In genomic region chr3:51045006-51045405, GRCh38 we compare ENCODE assay signal across 11 cellular contexts.
DNase-seq lines count a peak whose midpoint lies in the region; ATAC-seq lines count a peak whose summit lies in the region.
"Had no signal": no experiment of that assay in that cellular context is flagged by ENCODE, and none has a peak within 500 bp of the region (broad histone marks: within the 10 kb centered on the region; RNA-seq: fewer than 3 reads in every experiment).

No MANE protein-coding gene starts in this region.

- H3K9me3 Mint-ChIP-seq in activated CD4-positive, alpha-beta T cell treated with anti-CD3 and anti-CD28 coated beads for 36 hours (ENCODE audit: low read depth), result no peaks in the 10 kb centered on the region
- no peaks in the 10 kb centered on the region for H3K9me3 Mint-ChIP-seq in activated T-cell treated with anti-CD3 and anti-CD28 coated beads, Interleukin-2, amount 50 U/mL, for 72 hours
- H3K9me3 Mint-ChIP-seq in stimulated activated effector memory CD8-positive, alpha-beta T cell treated with anti-CD3 and anti-CD28 coated beads, Interleukin-12 subunit alpha, Interleukin-12 subunit beta, amount 100 ng/mL, for 72 hours, result no peaks in the 10 kb centered on the region
- H3K9me3 Mint-ChIP-seq: HFFc6 had no signal

- ATAC-seq in activated CD4-positive, alpha-beta T cell treated with anti-CD3 and anti-CD28 coated beads for 36 hours, result peak; percentile 83
- ATAC-seq in activated T-cell treated with anti-CD3 and anti-CD28 coated beads, Interleukin-2, amount 50 U/mL, for 72 hours (replicated peaks in 1 of 2), result peak; percentile 58 to 74
- peak; percentile 81 for ATAC-seq in stimulated activated effector memory CD8-positive, alpha-beta T cell treated with anti-CD3 and anti-CD28 coated beads, Interleukin-12 subunit alpha, Interleukin-12 subunit beta, amount 100 ng/mL, for 72 hours

- H3K36me3 Mint-ChIP-seq in activated CD4-positive, alpha-beta T cell treated with anti-CD3 and anti-CD28 coated beads for 36 hours (ENCODE audit: low read depth), result no peaks in the 10 kb centered on the region
- H3K36me3 Mint-ChIP-seq in activated T-cell treated with anti-CD3 and anti-CD28 coated beads, Interleukin-2, amount 50 U/mL, for 72 hours (ENCODE audit: insufficient read depth in 2 of 2), result no peaks in the 10 kb centered on the region
- no peaks in the 10 kb centered on the region for H3K36me3 Mint-ChIP-seq in stimulated activated effector memory CD8-positive, alpha-beta T cell treated with anti-CD3 and anti-CD28 coated beads, Interleukin-12 subunit alpha, Interleukin-12 subunit beta, amount 100 ng/mL, for 72 hours
- H3K36me3 Mint-ChIP-seq: CD4-positive, CD25-positive, alpha-beta regulatory T cell had no signal

- CTCF ChIA-PET in activated CD4-positive, alpha-beta T cell treated with anti-CD3 and anti-CD28 coated beads for 36 hours (lab: Charles Lee), result interaction anchor here (0.7 to 1.6 kb wide), 3 partner anchors 9 to 41 kb away, joined by 3 to 6 read pairs (median 3); no protein-coding TSS in a partner anchor

- POLR2A ChIA-PET in activated CD4-positive, alpha-beta T cell treated with anti-CD3 and anti-CD28 coated beads for 36 hours (lab: Charles Lee), result interaction anchor here (0.5 to 0.6 kb wide), 2 partner anchors 9 to 912 kb away, joined by 3 to 4 read pairs; no protein-coding TSS in a partner anchor

- no peak overlapping the region for H3K4me3 Mint-ChIP-seq in activated CD4-positive, alpha-beta T cell treated with anti-CD3 and anti-CD28 coated beads for 36 hours
- H3K4me3 Mint-ChIP-seq in activated T-cell treated with anti-CD3 and anti-CD28 coated beads, Interleukin-2, amount 50 U/mL, for 72 hours, result no peak overlapping the region
- no peak overlapping the region for H3K4me3 Mint-ChIP-seq in stimulated activated effector memory CD8-positive, alpha-beta T cell treated with anti-CD3 and anti-CD28 coated beads, Interleukin-12 subunit alpha, Interleukin-12 subunit beta, amount 100 ng/mL, for 72 hours
- H3K4me3 Mint-ChIP-seq: CD4-positive, CD25-positive, alpha-beta regulatory T cell; HFFc6 had no signal

- H3K4me1 Mint-ChIP-seq in activated CD4-positive, alpha-beta T cell treated with anti-CD3 and anti-CD28 coated beads for 36 hours, result peaks cover 13% of the 10 kb centered on the region
- H3K4me1 Mint-ChIP-seq in activated T-cell treated with anti-CD3 and anti-CD28 coated beads, Interleukin-2, amount 50 U/mL, for 72 hours (ENCODE audit: low read depth), result peaks cover 11% of the 10 kb centered on the region
- peaks cover 12% of the 10 kb centered on the region for H3K4me1 Mint-ChIP-seq in stimulated activated effector memory CD8-positive, alpha-beta T cell treated with anti-CD3 and anti-CD28 coated beads, Interleukin-12 subunit alpha, Interleukin-12 subunit beta, amount 100 ng/mL, for 72 hours

- H3K27ac Mint-ChIP-seq in activated CD4-positive, alpha-beta T cell treated with anti-CD3 and anti-CD28 coated beads for 36 hours, result no peak overlapping the region
- H3K27ac Mint-ChIP-seq in activated T-cell treated with anti-CD3 and anti-CD28 coated beads, Interleukin-2, amount 50 U/mL, for 72 hours, result no peak overlapping the region
- H3K27ac Mint-ChIP-seq in stimulated activated effector memory CD8-positive, alpha-beta T cell treated with anti-CD3 and anti-CD28 coated beads, Interleukin-12 subunit alpha, Interleukin-12 subunit beta, amount 100 ng/mL, for 72 hours, result no peak overlapping the region
- H3K27ac Mint-ChIP-seq: HFFc6 had no signal

- DNase-seq in activated CD4-positive, alpha-beta T cell treated with anti-CD3 and anti-CD28 coated beads for 36 hours, result peak; percentile 24
- DNase-seq in activated CD4-positive, alpha-beta T cell treated with anti-CD3 and anti-CD28 coated beads, Interleukin-2, amount 50 U/mL, for 4 hours, result no peak
- DNase-seq in activated T-cell treated with anti-CD3 and anti-CD28 coated beads, Interleukin-2, amount 50 U/mL, for 72 hours, result no peak
- DNase-seq in activated T-cell treated with anti-CD3 and anti-CD28 coated beads, Interleukin-2, amount 50 U/mL, for 1 hour, result no peak
- DNase-seq in NCI-H524 treated with DMSO at 0.1 percent for 48 hours (lab: John Stamatoyannopoulos, UW) (peak; percentile 39), DMS153 treated with DMSO at 0.1 percent for 48 hours (lab: John Stamatoyannopoulos, UW; ENCODE audit: unreplicated experiment) (no peak)
- DNase-seq in stimulated activated effector memory CD8-positive, alpha-beta T cell treated with anti-CD3 and anti-CD28 coated beads, Interleukin-12 subunit alpha, Interleukin-12 subunit beta, amount 100 ng/mL, for 72 hours (ENCODE audit: low spot score in 2 of 2), result no peak
- DNase-seq: ACHN; CD4-positive, CD25-positive, alpha-beta regulatory T cell; HCEC 1CT; HFFc6 had no signal

- H3K27me3 Mint-ChIP-seq in activated CD4-positive, alpha-beta T cell treated with anti-CD3 and anti-CD28 coated beads for 36 hours, result no peaks in the 10 kb centered on the region
- no peaks in the 10 kb centered on the region for H3K27me3 Mint-ChIP-seq in activated T-cell treated with anti-CD3 and anti-CD28 coated beads, Interleukin-2, amount 50 U/mL, for 72 hours (ENCODE audit: low read depth)

- intact Hi-C loops in activated CD4-positive, alpha-beta T cell treated with anti-CD3 and anti-CD28 coated beads for 36 hours (cut with DNase I, micrococcal nuclease), result no loop called here

Comparison
In these comparisons a context has a peak if more than half of its experiments do, and no peak if none do; other contexts are left out.
1. DNase-seq: peak in activated CD4-positive, alpha-beta T cell treated with anti-CD3 and anti-CD28 coated beads for 36 hours (single experiment) and NCI-H524 treated with DMSO at 0.1 percent for 48 hours (single experiment); none in activated CD4-positive, alpha-beta T cell treated with anti-CD3 and anti-CD28 coated beads, Interleukin-2, amount 50 U/mL, for 4 hours (0 of 2), activated T-cell treated with anti-CD3 and anti-CD28 coated beads, Interleukin-2, amount 50 U/mL, for 72 hours (0 of 2), activated T-cell treated with anti-CD3 and anti-CD28 coated beads, Interleukin-2, amount 50 U/mL, for 1 hour (single experiment), stimulated activated effector memory CD8-positive, alpha-beta T cell treated with anti-CD3 and anti-CD28 coated beads, Interleukin-12 subunit alpha, Interleukin-12 subunit beta, amount 100 ng/mL, for 72 hours (0 of 2) and DMS153 treated with DMSO at 0.1 percent for 48 hours (single experiment).
2. Peak in every context shown above with its lines, with median percentiles within 50 percentile points of each other: ATAC-seq.